ENCODE assay signal across 8 cellular contexts in genomic region chr1:26692211-26692792, GRCh38. TPM values are rescaled to one million over a fixed set of nuclear protein-coding genes. Genes with fewer than 3 reads are reported as not detected.
A peak's percentile ranks its signal among the peaks of the same experiment; 100 is the strongest.
DNase-seq lines count a peak whose midpoint lies in the region; ATAC-seq and TF ChIP-seq lines count a peak whose summit lies in the region.

No MANE protein-coding gene starts in this region.

- H3K27ac ChIP-seq in PC-3 (ENCODE audit: low read length) = peak overlapping the region; percentile 94

- peak overlapping the region; percentile 94 to 95 (median 94) for H3K4me3 Mint-ChIP-seq in IgD-negative memory B cell

- H3K4me1 ChIP-seq in PC-3 (ENCODE audit: insufficient read depth, low read length) = peaks cover 27% of the 10 kb centered on the region
- H3K4me1 ChIP-seq in mucosa of descending colon (ENCODE audit: low read depth) = peaks cover 25% of the 10 kb centered on the region

- intact Hi-C loops in PC-3 (cut with micrococcal nuclease) = loop anchor here (1.0 to 10.0 kb wide), 3 partner anchors 90 to 172 kb away; partner anchors contain the start of gene SFN
- intact Hi-C loops in mucosa of descending colon (cut with DNase I, micrococcal nuclease) = loop anchor here (5.0 to 10.0 kb wide), 2 partner anchors 92 to 95 kb away; partner anchors contain the start of gene PIGV (in 2 of the 2)

- peaks cover 17 to 23% (median 22%) of the 10 kb centered on the region in 3 donors for H3K4me1 Mint-ChIP-seq in IgD-negative memory B cell

- H3K9ac ChIP-seq in PC-3 (ENCODE audit: low read length) = peak overlapping the region; percentile 87

- H3K36me3 ChIP-seq in PC-3 (ENCODE audit: low read depth, low read length) = no peaks in the 10 kb centered on the region
- peaks cover 3% of the 10 kb centered on the region for H3K36me3 ChIP-seq in mucosa of descending colon (ENCODE audit: low read depth)

- peak overlapping the region; percentile 91 to 97 (median 93) for H3K27ac Mint-ChIP-seq in IgD-negative memory B cell

- no peaks in the 10 kb centered on the region for H3F3A ChIP-seq in PC-3 (ENCODE audit: low read length, unreplicated experiment)

- H3K4me3 ChIP-seq in PC-3 (ENCODE audit: low read length) = peak overlapping the region; percentile 73
- peak overlapping the region; percentile 61 for H3K4me3 ChIP-seq in epithelial cell of proximal tubule (ENCODE audit: low read depth, low read length)
- peak overlapping the region; percentile 20 for H3K4me3 ChIP-seq in mucosa of descending colon

- H3K27me3 Mint-ChIP-seq in IgD-negative memory B cell = no peaks in the 10 kb centered on the region

- H2AFZ ChIP-seq in PC-3 (ENCODE audit: low read length) = peak overlapping the region; percentile 83

- no peaks in the 10 kb centered on the region for H3K36me3 Mint-ChIP-seq in IgD-negative memory B cell

- TF ChIP-seq CTCF in GM13976 (IDR thresholded peaks at IDR 0.05; ENCODE audit: borderline replicate concordance, control extremely low read depth, extremely low read depth, insufficient read depth, missing control alignments) (no peak), PC-3 (conservative IDR thresholded peaks at IDR 0.05; ENCODE audit: low read depth, low read length) (peak; percentile 44), epithelial cell of proximal tubule (conservative IDR thresholded peaks at IDR 0.05; ENCODE audit: low read depth, low read length) (peak; percentile 2), mucosa of descending colon (IDR thresholded peaks at IDR 0.05) (peak; percentile 14)

- H4K20me1 ChIP-seq in PC-3 (ENCODE audit: low read length) = no peaks in the 10 kb centered on the region

- CTCF ChIA-PET in PC-3 (lab: Charles Lee) = interaction anchor here (0.7 to 2.2 kb wide), 5 partner anchors 14 to 154 kb away, joined by 3 to 21 read pairs (median 4); no protein-coding TSS in a partner anchor

- no peaks in the 10 kb centered on the region for H3K27me3 ChIP-seq in PC-3 (ENCODE audit: low read length)

- peaks cover 28% of the 10 kb centered on the region for H3K79me2 ChIP-seq in PC-3 (ENCODE audit: low read length)

- ATAC-seq in PC-3 (peak; percentile 35), mucosa of descending colon (peak; percentile 56), HG02763 (IDR thresholded peaks at IDR 0.05; ENCODE audit: unreplicated experiment) (no peak)

- POLR2A ChIA-PET in PC-3 (lab: Charles Lee; ENCODE audit: unreplicated experiment) = interaction anchor here (0.6 to 1.9 kb wide), 3 partner anchors 92 to 173 kb away, joined by 3 to 9 read pairs (median 3); no protein-coding TSS in a partner anchor

- in situ Hi-C loops in GM13976 (cut with MboI; ENCODE audit: low sequenced_read_pairs, unreplicated experiment) = no loop called here

- H3K4me2 ChIP-seq in PC-3 (ENCODE audit: low read length) = peak overlapping the region; percentile 91

- no TSS peak for BruUV-seq in PC-3 (replicated peaks; lab: Mats Ljungman, UMichigan)

- no peaks in the 10 kb centered on the region for H3K9me3 ChIP-seq in PC-3 (ENCODE audit: low read length)
- H3K9me3 ChIP-seq in mucosa of descending colon = no peaks in the 10 kb centered on the region

- no peaks in the 10 kb centered on the region for H3K9me3 Mint-ChIP-seq in IgD-negative memory B cell

- DNase-seq in GM13976 (ENCODE audit: low spot score) = peak; percentile 81
- DNase-seq in PC-3 = peak; percentile 90
- DNase-seq in activated T-cell treated with anti-CD3 and anti-CD28 coated beads, Interleukin-2, amount 50 U/mL, for 1 hour = peak; percentile 77
- peak; percentile 83 for DNase-seq in epithelial cell of proximal tubule (ENCODE audit: low read depth)
- DNase-seq in mucosa of descending colon = peak; percentile 85 to 90 (median 88)
- DNase-seq in stimulated activated CD8-positive, alpha-beta memory T cell treated with anti-CD3 and anti-CD28 coated beads, Interleukin-2, amount 100 ng/mL, for 1 hour (ENCODE audit: low read depth in 2 of 2) = peak; percentile 54 to 63

- no peaks in the 10 kb centered on the region for H3K9me2 ChIP-seq in PC-3 (replicated peaks; ENCODE audit: low read length)

RNA-seq across cellular contexts. Expression of gene ARID1A, which starts 3.5 kb away (rescaled TPM):
- 24.4 TPM for polyA plus RNA-seq in IgD-negative memory B cell
- total RNA-seq in PC-3 (2014; rRNA removed) (43.8 and 78.0 TPM in 2 replicates), epithelial cell of proximal tubule (25.2 and 27.1 TPM in 2 replicates), mucosa of descending colon (10 to 100 TPM; 59.9 to 81.2 (median 65.4) TPM)

Comparison
In these comparisons a context has a peak if more than half of its experiments do, and no peak if none do; other contexts are left out.
1. H3K4me3 ChIP-seq: peak in every context shown above with its lines; median percentile 73 in PC-3; 61 in epithelial cell of proximal tubule; 20 in mucosa of descending colon.